29 cellular contexts compared by ENCODE assay signal in genomic region chr5:142727736-142728047, GRCh38. TPM values are rescaled to one million over a fixed set of nuclear protein-coding genes. Genes with fewer than 3 reads are reported as not detected.
"Had no signal": no experiment of that assay in that cellular context is flagged by ENCODE, and none has a peak within 500 bp of the region (broad histone marks: within the 10 kb centered on the region; RNA-seq: fewer than 3 reads in every experiment).

No MANE protein-coding gene starts in this region.

- H3K27ac Mint-ChIP-seq: activated naive CD8-positive, alpha-beta T cell; activated T-helper 2 cell treated with anti-CD3 and anti-CD28 coated beads, Interferon-gamma antibody, Interleukin-2, Interleukin-4, amounts not matched to agents 10 μg/mL and 5 μg/mL and 100 μg/mL, durations not matched to agents 14 hours and 24 hours and 36 hours; effector memory CD8-positive, alpha-beta T cell; T-helper 2 cell treated with Interferon-gamma antibody and Interleukin-4, amounts not matched to agents 5 μg/mL and 100 μg/mL, for 36 hours; type B pancreatic cell had no signal

- H3K4me2 ChIP-seq: smooth muscle cell had no signal

- H3K9me3 Mint-ChIP-seq: activated T-cell treated with anti-CD3 and anti-CD28 coated beads, Interleukin-2, amount 50 U/mL, for 4 hours; activated T-helper 2 cell treated with anti-CD3 and anti-CD28 coated beads, Interferon-gamma antibody, Interleukin-2, Interleukin-4, amounts not matched to agents 10 μg/mL and 5 μg/mL and 100 μg/mL, durations not matched to agents 14 hours and 24 hours and 36 hours; effector memory CD8-positive, alpha-beta T cell; natural killer cell treated with Interleukin-12 subunit alpha and Interleukin-12 subunit beta and Interleukin-15 and Interleukin-18, amount 100 ng/mL, for 72 hours; T-helper 2 cell treated with Interferon-gamma antibody and Interleukin-4, amounts not matched to agents 5 μg/mL and 100 μg/mL, for 36 hours; type B pancreatic cell had no signal

- H3K27ac ChIP-seq: adrenal gland, dorsolateral prefrontal cortex, esophagus muscularis mucosa, gastrocnemius medialis, parathyroid adenoma, right lobe of liver, vagina, WERI-Rb-1 had no signal

- H3K36me3 ChIP-seq: adrenal gland, ascending aorta, brain microvascular endothelial cell, esophagus muscularis mucosa, gastrocnemius medialis, right lobe of liver, thoracic aorta, vagina, WERI-Rb-1 had no signal

- ATAC-seq: activated T-cell treated with anti-CD3 and anti-CD28 coated beads, Interleukin-2, amount 50 U/mL, for 4 hours; effector memory CD8-positive, alpha-beta T cell; gastrocnemius medialis; left ventricle myocardium superior; natural killer cell treated with Interleukin-12 subunit alpha and Interleukin-12 subunit beta and Interleukin-15 and Interleukin-18, amount 100 ng/mL, for 72 hours had no signal

- H3K4me1 ChIP-seq: parathyroid adenoma, right lobe of liver, vagina had no signal

- H3K4me3 ChIP-seq: adrenal gland, ascending aorta, dorsolateral prefrontal cortex, esophagus muscularis mucosa, gastrocnemius medialis, right lobe of liver, smooth muscle cell, thoracic aorta, vagina had no signal

- H3K36me3 Mint-ChIP-seq: activated naive CD8-positive, alpha-beta T cell; natural killer cell treated with Interleukin-12 subunit alpha and Interleukin-12 subunit beta and Interleukin-15 and Interleukin-18, amount 100 ng/mL, for 72 hours; type B pancreatic cell had no signal

- H3K9ac ChIP-seq: parathyroid adenoma had no signal

- DNase-seq: activated naive CD4-positive, alpha-beta T cell; activated T-cell treated with anti-CD3 and anti-CD28 coated beads, Interleukin-2, amount 50 U/mL, for 4 hours; adrenal gland; caudate nucleus; dorsolateral prefrontal cortex; effector memory CD8-positive, alpha-beta T cell; gastrocnemius medialis; hypothalamus; left ventricle myocardium superior; midbrain; right lobe of liver; stimulated activated CD4-positive, alpha-beta T cell treated with anti-CD3 and anti-CD28 coated beads, Interleukin-15, amount 100 ng/mL, for 24 hours; stimulated activated CD4-positive, alpha-beta T cell treated with anti-CD3 and anti-CD28 coated beads, Interleukin-4, amount 100 ng/mL, for 1 hour; stimulated activated naive CD4-positive, alpha-beta T cell treated with Interleukin-2 at 50 U/mL for 16 hours; WERI-Rb-1 had no signal

- H3K9me3 ChIP-seq: adrenal gland, ascending aorta, esophagus muscularis mucosa, gastrocnemius medialis, right lobe of liver, thoracic aorta, vagina had no signal

- H3K27me3 ChIP-seq: adrenal gland, ascending aorta, brain microvascular endothelial cell, dorsolateral prefrontal cortex, esophagus muscularis mucosa, gastrocnemius medialis, right lobe of liver, vagina had no signal

- FAIRE-seq: endothelial cell of umbilical vein, TTC549 had no signal

- H3K4me3 Mint-ChIP-seq: activated naive CD8-positive, alpha-beta T cell; activated T-cell treated with anti-CD3 and anti-CD28 coated beads, Interleukin-2, amount 50 U/mL, for 4 hours; effector memory CD8-positive, alpha-beta T cell; natural killer cell treated with Interleukin-12 subunit alpha and Interleukin-12 subunit beta and Interleukin-15 and Interleukin-18, amount 100 ng/mL, for 72 hours; T-helper 2 cell treated with Interferon-gamma antibody and Interleukin-4, amounts not matched to agents 5 μg/mL and 100 μg/mL, for 36 hours; type B pancreatic cell had no signal

- H3K79me2 ChIP-seq: parathyroid adenoma had no signal

- H2AFZ ChIP-seq: parathyroid adenoma had no signal

- H3K27me3 Mint-ChIP-seq: activated naive CD8-positive, alpha-beta T cell; effector memory CD8-positive, alpha-beta T cell; natural killer cell treated with Interleukin-12 subunit alpha and Interleukin-12 subunit beta and Interleukin-15 and Interleukin-18, amount 100 ng/mL, for 72 hours had no signal

RNA-seq across cellular contexts. Expression of gene FGF1, which starts 41.8 kb away (rescaled TPM):
- total RNA-seq: activated T-cell treated with anti-CD3 and anti-CD28 coated beads, Interleukin-2, amount 50 U/mL, for 4 hours; activated T-helper 2 cell treated with anti-CD3 and anti-CD28 coated beads, Interferon-gamma antibody, Interleukin-2, Interleukin-4, amounts not matched to agents 10 μg/mL and 5 μg/mL and 100 μg/mL, durations not matched to agents 14 hours and 24 hours and 36 hours; endothelial cell of umbilical vein; natural killer cell treated with Interleukin-12 subunit alpha and Interleukin-12 subunit beta and Interleukin-15 and Interleukin-18, amount 100 ng/mL, for 72 hours had no signal
- polyA plus RNA-seq: endothelial cell of umbilical vein had no signal
